14 cellular contexts compared by ENCODE assay signal in genomic region chr10:125008689-125009579, GRCh38.
DNase-seq lines count a peak whose midpoint lies in the region; ATAC-seq and TF ChIP-seq lines count a peak whose summit lies in the region.
"Had no signal": no experiment of that assay in that cellular context is flagged by ENCODE, and none has a peak within 500 bp of the region (broad histone marks: within the 10 kb centered on the region; RNA-seq: fewer than 3 reads in every experiment).

No MANE protein-coding gene starts in this region.

- H3K27me3 ChIP-seq in ascending aorta = no peaks in the 10 kb centered on the region
- H3K27me3 ChIP-seq in effector memory CD4-positive, alpha-beta T cell (replicated peaks; ENCODE audit: control insufficient read depth, insufficient read depth, low read length, poor library complexity, severe bottlenecking) = no peaks in the 10 kb centered on the region
- no peaks in the 10 kb centered on the region for H3K27me3 ChIP-seq in CD4-positive, alpha-beta memory T cell (ENCODE audit: insufficient read depth, low read length)
- H3K27me3 ChIP-seq: SJSA1 had no signal

- H3K4me3 ChIP-seq in ascending aorta = no peak overlapping the region
- H3K4me3 ChIP-seq in effector memory CD4-positive, alpha-beta T cell (ENCODE audit: insufficient read depth, low read depth, low read length, poor library complexity, severe bottlenecking) = no peak overlapping the region
- H3K4me3 ChIP-seq in CD4-positive, alpha-beta memory T cell (ENCODE audit: low read length in 2 of 2) = no peak overlapping the region
- H3K4me3 ChIP-seq: SJSA1 had no signal

- no peaks in the 10 kb centered on the region for H3K27me3 Mint-ChIP-seq in Calu3 (ENCODE audit: unreplicated experiment)
- H3K27me3 Mint-ChIP-seq in progenitor cell of endocrine pancreas = no peaks in the 10 kb centered on the region
- peaks cover 2 to 3% of the 10 kb centered on the region in 2 donors for H3K27me3 Mint-ChIP-seq in CD4-positive, alpha-beta memory T cell

- no peaks in the 10 kb centered on the region for H3K9me3 ChIP-seq in ascending aorta
- H3K9me3 ChIP-seq in effector memory CD4-positive, alpha-beta T cell (ENCODE audit: control insufficient read depth, low read length) = no peaks in the 10 kb centered on the region
- no peaks in the 10 kb centered on the region for H3K9me3 ChIP-seq in CD4-positive, alpha-beta memory T cell (ENCODE audit: control insufficient read depth in 1 of 2, low read length in 2 of 2)

- POLR2A ChIA-PET in CD4-positive, alpha-beta memory T cell (lab: Charles Lee; ENCODE audit: partially characterized antibody) = no interaction called here

- H3K36me3 Mint-ChIP-seq in Calu3 (ENCODE audit: insufficient read depth, unreplicated experiment) (peaks cover 15% of the 10 kb centered on the region), progenitor cell of endocrine pancreas (ENCODE audit: insufficient read depth) (peaks cover 17% of the 10 kb centered on the region)
- no peaks in the 10 kb centered on the region for H3K36me3 Mint-ChIP-seq in CD4-positive, alpha-beta memory T cell
- H3K36me3 Mint-ChIP-seq: naive thymus-derived CD8-positive, alpha-beta T cell had no signal

- no peak for ATAC-seq in GM21381 (IDR thresholded peaks at IDR 0.05; ENCODE audit: unreplicated experiment)
- ATAC-seq: naive thymus-derived CD8-positive, alpha-beta T cell had no signal

- H3K9me3 Mint-ChIP-seq in Calu3 (ENCODE audit: low read depth, unreplicated experiment) (no peaks in the 10 kb centered on the region), progenitor cell of endocrine pancreas (ENCODE audit: low read depth) (no peaks in the 10 kb centered on the region)
- no peaks in the 10 kb centered on the region for H3K9me3 Mint-ChIP-seq in CD4-positive, alpha-beta memory T cell
- H3K9me3 Mint-ChIP-seq: central memory CD8-positive, alpha-beta T cell; naive thymus-derived CD8-positive, alpha-beta T cell had no signal

- peaks cover 18% of the 10 kb centered on the region for H3K4me1 Mint-ChIP-seq in Calu3 (ENCODE audit: low read depth, unreplicated experiment)
- H3K4me1 Mint-ChIP-seq in progenitor cell of endocrine pancreas (ENCODE audit: low read depth) = peaks cover 32% of the 10 kb centered on the region
- peaks cover 0 to 1% (median 0%) of the 10 kb centered on the region in 4 donors for H3K4me1 Mint-ChIP-seq in CD4-positive, alpha-beta memory T cell

- H3K36me3 ChIP-seq in ascending aorta = peaks cover 0 to 3% of the 10 kb centered on the region in 2 donors
- no peaks in the 10 kb centered on the region for H3K36me3 ChIP-seq in effector memory CD4-positive, alpha-beta T cell (ENCODE audit: control insufficient read depth, insufficient read depth, low read length)
- no peaks in the 10 kb centered on the region for H3K36me3 ChIP-seq in CD4-positive, alpha-beta memory T cell (ENCODE audit: insufficient read depth, low read length)

- H3K4me3 Mint-ChIP-seq in Calu3 (ENCODE audit: low read depth, unreplicated experiment) = no peak overlapping the region
- H3K4me3 Mint-ChIP-seq in progenitor cell of endocrine pancreas (ENCODE audit: low read depth) = no peak overlapping the region
- H3K4me3 Mint-ChIP-seq in CD4-positive, alpha-beta memory T cell = no peak overlapping the region
- H3K4me3 Mint-ChIP-seq: central memory CD8-positive, alpha-beta T cell; naive thymus-derived CD8-positive, alpha-beta T cell had no signal

- intact Hi-C loops in Calu3 (cut with micrococcal nuclease; ENCODE audit: unreplicated experiment) (no loop called here), ascending aorta (cut with DNase I) (no loop called here)
- intact Hi-C loops in CD4-positive, alpha-beta memory T cell (cut with micrococcal nuclease) = no loop called here

- H3K27ac Mint-ChIP-seq in Calu3 (ENCODE audit: unreplicated experiment) (peak overlapping the region; percentile 63), progenitor cell of endocrine pancreas (peak overlapping the region; percentile 91)
- no peak overlapping the region for H3K27ac Mint-ChIP-seq in CD4-positive, alpha-beta memory T cell
- H3K27ac Mint-ChIP-seq: naive thymus-derived CD8-positive, alpha-beta T cell had no signal

- no TSS peak for BruUV-seq in Calu3 (replicated peaks; lab: Mats Ljungman, UMichigan)

- DNase-seq in Calu3 = peak; percentile 19
- no peak for DNase-seq in ascending aorta (ENCODE audit: low spot score in 2 of 2)
- DNase-seq in iPS-NIHi7 (ENCODE audit: extremely low spot score) = peak; percentile 53
- no peak for DNase-seq in progenitor cell of endocrine pancreas (ENCODE audit: low spot score, unreplicated experiment)
- DNase-seq in NOMO-1 treated with dmso at 0.1 percent for 144 hours (lab: John Stamatoyannopoulos, UW; ENCODE audit: unreplicated experiment) = no peak
- no peak for DNase-seq in effector memory CD4-positive, alpha-beta T cell
- no peak for DNase-seq in CD4-positive, alpha-beta memory T cell
- DNase-seq: activated CD8-positive, alpha-beta memory T cell treated with anti-CD3 and anti-CD28 coated beads for 24 hours; DMS79; NCI-H1436 treated with DMSO at 0.1 percent for 48 hours had no signal

- CTCF ChIA-PET in Calu3 (lab: Charles Lee) = interaction anchor here (0.6 kb wide), 2 partner anchors 83 to 346 kb away, joined by 3 to 5 read pairs; no protein-coding TSS in a partner anchor
- CTCF ChIA-PET in CD4-positive, alpha-beta memory T cell (lab: Charles Lee; ENCODE audit: partially characterized antibody) = no interaction called here

- no peak for TF ChIP-seq CTCF in Calu3 (IDR thresholded peaks at IDR 0.05; ENCODE audit: unreplicated experiment)
- TF ChIP-seq CTCF in ascending aorta (IDR thresholded peaks at IDR 0.05) = no peak
- TF ChIP-seq CTCF in progenitor cell of endocrine pancreas (IDR thresholded peaks at IDR 0.05; ENCODE audit: unreplicated experiment) = no peak

- H3K27ac ChIP-seq in ascending aorta = peak overlapping the region; percentile 90 to 94
- no peak overlapping the region for H3K27ac ChIP-seq in effector memory CD4-positive, alpha-beta T cell (ENCODE audit: insufficient read depth, low read length, poor library complexity, severe bottlenecking)
- H3K27ac ChIP-seq in CD4-positive, alpha-beta memory T cell (ENCODE audit: low read depth, low read length) = no peak overlapping the region
- H3K27ac ChIP-seq: SJSA1 had no signal

- H3K4me1 ChIP-seq in ascending aorta = peaks cover 9 to 61% of the 10 kb centered on the region in 2 donors
- H3K4me1 ChIP-seq in effector memory CD4-positive, alpha-beta T cell (ENCODE audit: control insufficient read depth, insufficient read depth, low read length, poor library complexity, severe bottlenecking) = no peaks in the 10 kb centered on the region
- H3K4me1 ChIP-seq in CD4-positive, alpha-beta memory T cell (ENCODE audit: insufficient read depth, low read length) = no peaks in the 10 kb centered on the region

Comparison
In these comparisons a context has a peak if more than half of its experiments do, and no peak if none do; other contexts are left out.
1. DNase-seq: peak in Calu3 (single experiment) and iPS-NIHi7 (single experiment); none in ascending aorta (0 of 2), progenitor cell of endocrine pancreas (single experiment), NOMO-1 treated with dmso at 0.1 percent for 144 hours (single experiment), effector memory CD4-positive, alpha-beta T cell (0 of 3) and CD4-positive, alpha-beta memory T cell (0 of 5).
2. H3K27ac Mint-ChIP-seq: peak in Calu3 (single experiment) and progenitor cell of endocrine pancreas (single experiment); none in CD4-positive, alpha-beta memory T cell (0 of 7).
3. H3K27ac ChIP-seq: peak in ascending aorta (2 of 2); none in effector memory CD4-positive, alpha-beta T cell (single experiment) and CD4-positive, alpha-beta memory T cell (single experiment).